Comparison of ENCODE assay signal across 8 cellular contexts in genomic region chr12:100987552-100988277, GRCh38.
A peak's percentile ranks its signal among the peaks of the same experiment; 100 is the strongest.
DNase-seq lines count a peak whose midpoint lies in the region; ATAC-seq lines count a peak whose summit lies in the region.

No MANE protein-coding gene starts in this region.

- DNase-seq in NCI-H748 (lab: John Stamatoyannopoulos, UW; ENCODE audit: unreplicated experiment), result peak; percentile 23
- no peak for DNase-seq in NCI-H748 treated with DMSO at 0.1 percent for 48 hours (lab: John Stamatoyannopoulos, UW)
- DNase-seq in SK-N-DZ (ENCODE audit: low spot score), result peak; percentile 2
- DNase-seq in globus pallidus (ENCODE audit: low spot score), result peak; percentile 37
- DNase-seq in dermis blood vessel endothelial cell, result no peak
- no peak for DNase-seq in activated T-cell treated with anti-CD3 and anti-CD28 coated beads for 4 hours

- peak; percentile 98 for ATAC-seq in GM21447 (IDR thresholded peaks at IDR 0.05; ENCODE audit: unreplicated experiment)
- ATAC-seq in HG03520 (IDR thresholded peaks at IDR 0.05; ENCODE audit: unreplicated experiment), result peak; percentile 96

Comparison
In these comparisons a context has a peak if more than half of its experiments do, and no peak if none do; other contexts are left out.
1. DNase-seq: peak in NCI-H748 (single experiment), SK-N-DZ (single experiment) and globus pallidus (single experiment); none in NCI-H748 treated with DMSO at 0.1 percent for 48 hours (single experiment), dermis blood vessel endothelial cell (single experiment) and activated T-cell treated with anti-CD3 and anti-CD28 coated beads for 4 hours (single experiment).